In the genomic region with DNA sequence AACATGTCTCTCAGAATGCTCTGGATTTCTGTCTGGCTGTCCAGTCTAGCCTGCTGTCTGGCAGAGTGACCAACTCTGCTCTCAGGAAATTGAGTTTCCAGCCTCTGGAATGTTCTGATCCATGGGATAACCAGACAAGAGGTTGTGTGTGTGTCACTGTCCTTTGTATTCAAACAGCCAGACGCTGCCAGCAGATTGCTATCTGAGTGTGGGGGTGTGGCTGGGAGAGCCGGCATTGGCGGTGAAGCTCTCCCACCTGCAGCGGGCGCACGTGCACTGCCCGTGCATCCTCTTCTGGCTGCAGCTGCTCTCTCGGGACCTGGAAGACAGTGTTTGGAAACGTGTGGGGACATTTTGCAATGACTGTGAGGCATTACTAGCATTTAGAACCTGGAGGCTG, we compare ENCODE assay signal across 8 cellular contexts. TPM values are rescaled to one million over a fixed set of nuclear protein-coding genes. Genes with fewer than 3 reads are reported as not detected.
A peak's percentile ranks its signal among the peaks of the same experiment; 100 is the strongest.
DNase-seq lines count a peak whose midpoint lies in the region; ATAC-seq and TF ChIP-seq lines count a peak whose summit lies in the region.

No MANE protein-coding gene starts in this region.

- CTCF ChIA-PET in CD4-positive, alpha-beta memory T cell (lab: Charles Lee; ENCODE audit: partially characterized antibody), result no interaction called here

- no peaks in the 10 kb centered on the region for H3K4me1 Mint-ChIP-seq in CD4-positive, alpha-beta memory T cell

- peak; percentile 44 for DNase-seq in SKM-1 treated with dmso at 0.1 percent for 144 hours (lab: John Stamatoyannopoulos, UW; ENCODE audit: unreplicated experiment)
- DNase-seq in SKM-1 (lab: John Stamatoyannopoulos, UW; ENCODE audit: unreplicated experiment), result no peak
- DNase-seq in NCI-H2029 (lab: John Stamatoyannopoulos, UW), result peak; percentile 93
- DNase-seq in adrenal gland, result peak; percentile 59 to 90 (median 77)
- DNase-seq in iPS-NIHi11 (ENCODE audit: low spot score), result peak; percentile 89
- DNase-seq in tibial artery, result peak; percentile 57 to 71
- DNase-seq in CD4-positive, alpha-beta memory T cell, result no peak

- H3K27ac ChIP-seq in adrenal gland, result peak overlapping the region in 1 of 5 donors; percentile 66
- no peak overlapping the region for H3K27ac ChIP-seq in tibial artery
- no peak overlapping the region for H3K27ac ChIP-seq in CD4-positive, alpha-beta memory T cell (ENCODE audit: low read depth, low read length)

- ATAC-seq in GM21381 (IDR thresholded peaks at IDR 0.05; ENCODE audit: unreplicated experiment), result no peak

- no peak overlapping the region for H3K4me3 ChIP-seq in adrenal gland
- no peak overlapping the region for H3K4me3 ChIP-seq in tibial artery
- no peak overlapping the region for H3K4me3 ChIP-seq in CD4-positive, alpha-beta memory T cell (ENCODE audit: low read length in 2 of 2)

- no peak overlapping the region for H3K27ac Mint-ChIP-seq in CD4-positive, alpha-beta memory T cell

- no peak for TF ChIP-seq POLR2A in adrenal gland (IDR thresholded peaks at IDR 0.05)

- H3K4me3 Mint-ChIP-seq in CD4-positive, alpha-beta memory T cell, result no peak overlapping the region

- TF ChIP-seq CTCF in adrenal gland (IDR thresholded peaks at IDR 0.05) (no peak), tibial artery (IDR thresholded peaks at IDR 0.05) (no peak)

- H3K4me1 ChIP-seq in adrenal gland (replicated peaks in 1 of 2) (no peaks in the 10 kb centered on the region), tibial artery (peaks cover 0 to 49% (median 2%) of the 10 kb centered on the region in 4 donors)
- H3K4me1 ChIP-seq in CD4-positive, alpha-beta memory T cell (ENCODE audit: insufficient read depth, low read length), result no peaks in the 10 kb centered on the region

- no peaks in the 10 kb centered on the region for H3K9me3 ChIP-seq in adrenal gland (replicated peaks in 1 of 3)
- no peaks in the 10 kb centered on the region for H3K9me3 ChIP-seq in tibial artery
- no peaks in the 10 kb centered on the region for H3K9me3 ChIP-seq in CD4-positive, alpha-beta memory T cell (ENCODE audit: control insufficient read depth in 1 of 2, low read length in 2 of 2)

- no peaks in the 10 kb centered on the region for H3K36me3 Mint-ChIP-seq in CD4-positive, alpha-beta memory T cell

- no peaks in the 10 kb centered on the region for H3K9me3 Mint-ChIP-seq in CD4-positive, alpha-beta memory T cell

- peaks cover 15 to 26% of the 10 kb centered on the region in 2 donors for H3K27me3 Mint-ChIP-seq in CD4-positive, alpha-beta memory T cell

- POLR2A ChIA-PET in CD4-positive, alpha-beta memory T cell (lab: Charles Lee; ENCODE audit: partially characterized antibody), result no interaction called here

- H3K27me3 ChIP-seq in adrenal gland (peaks cover 13% of the 10 kb centered on the region), tibial artery (peaks cover 0 to 40% of the 10 kb centered on the region in 2 donors)
- no peaks in the 10 kb centered on the region for H3K27me3 ChIP-seq in CD4-positive, alpha-beta memory T cell (ENCODE audit: insufficient read depth, low read length)

- intact Hi-C loops in adrenal gland (cut with DNase I) (no loop called here), tibial artery (cut with DNase I; ENCODE audit: low total_unique reads) (no loop called here)
- intact Hi-C loops in CD4-positive, alpha-beta memory T cell (cut with micrococcal nuclease), result no loop called here

- H3K36me3 ChIP-seq in adrenal gland (replicated peaks in 1 of 2) (no peaks in the 10 kb centered on the region), tibial artery (no peaks in the 10 kb centered on the region)
- H3K36me3 ChIP-seq in CD4-positive, alpha-beta memory T cell (ENCODE audit: insufficient read depth, low read length), result no peaks in the 10 kb centered on the region

- 0 to 7% (median 4%) methylated on average over 2 to 9 of the region's 9 CpGs for WGBS in adrenal gland, 4 donors

RNA-seq across cellular contexts. Expression of a gene that starts 26.1 kb away (rescaled TPM):
- under 1 TPM in 6 of 8 donors, not detected in 2; 0.14 to 0.42 (median 0.27) TPM for total RNA-seq in adrenal gland
- polyA plus RNA-seq in adrenal gland, result under 1 TPM; 0.08 to 0.98 (median 0.11) TPM
- total RNA-seq in CD4-positive, alpha-beta memory T cell, result not detected
- polyA plus RNA-seq in CD4-positive, alpha-beta memory T cell, result not detected

Comparison
In these comparisons a context has a peak if more than half of its experiments do, and no peak if none do; other contexts are left out.
1. DNase-seq: peak in SKM-1 treated with dmso at 0.1 percent for 144 hours (single experiment), NCI-H2029 (single experiment), adrenal gland (7 of 7), iPS-NIHi11 (single experiment) and tibial artery (2 of 2); none in SKM-1 (single experiment) and CD4-positive, alpha-beta memory T cell (0 of 5).